Comparison of ENCODE assay signal across 1 cellular context in the genomic region with DNA sequence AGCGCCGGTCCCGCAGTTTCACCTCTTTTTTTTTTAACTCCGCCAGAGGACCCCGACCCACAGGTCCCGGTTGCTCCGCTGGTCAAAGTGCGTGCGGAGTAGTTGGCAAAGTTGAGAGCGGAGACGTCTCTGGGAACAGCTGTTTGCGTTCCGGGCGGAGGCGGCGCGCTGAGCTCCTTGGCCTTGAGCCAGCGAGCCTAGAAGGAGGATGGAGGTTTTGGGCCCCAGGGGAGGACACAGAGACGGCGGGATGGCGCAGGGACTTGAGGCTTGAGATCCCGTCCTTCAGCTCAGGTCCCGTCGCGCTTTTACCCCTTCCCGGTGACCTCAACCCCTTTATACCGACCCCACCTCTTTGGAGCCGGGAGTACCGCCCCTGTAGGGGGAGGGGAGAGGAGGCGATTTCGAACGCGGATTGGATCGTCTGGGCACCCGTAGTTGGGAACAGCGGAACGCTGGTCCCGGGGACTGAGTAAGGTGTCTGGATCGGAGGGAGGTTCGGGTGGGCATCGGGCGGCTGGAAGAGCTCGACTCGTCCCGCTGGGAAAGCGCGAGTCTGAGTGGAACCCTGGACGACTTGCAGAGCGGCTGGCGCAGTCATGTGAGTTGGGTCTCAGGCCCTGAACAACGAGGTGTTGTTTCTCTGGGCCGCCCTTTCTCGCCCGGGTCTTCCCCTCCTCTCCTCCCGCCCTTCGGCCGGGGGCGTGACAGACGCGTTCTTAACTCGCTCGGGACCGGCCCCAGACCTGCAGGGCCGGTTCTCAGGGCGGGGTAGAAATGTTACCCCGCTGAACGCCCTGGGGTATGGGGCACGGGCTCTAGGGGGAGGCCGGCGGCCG.
TF ChIP-seq lines count a peak whose summit lies in the region.

A gene with protein sequence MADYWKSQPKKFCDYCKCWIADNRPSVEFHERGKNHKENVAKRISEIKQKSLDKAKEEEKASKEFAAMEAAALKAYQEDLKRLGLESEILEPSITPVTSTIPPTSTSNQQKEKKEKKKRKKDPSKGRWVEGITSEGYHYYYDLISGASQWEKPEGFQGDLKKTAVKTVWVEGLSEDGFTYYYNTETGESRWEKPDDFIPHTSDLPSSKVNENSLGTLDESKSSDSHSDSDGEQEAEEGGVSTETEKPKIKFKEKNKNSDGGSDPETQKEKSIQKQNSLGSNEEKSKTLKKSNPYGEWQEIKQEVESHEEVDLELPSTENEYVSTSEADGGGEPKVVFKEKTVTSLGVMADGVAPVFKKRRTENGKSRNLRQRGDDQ (plus strand): TSS at position 435 of the 839 bp plus-strand sequence. CDS start 165 bp downstream, at position 600.

TF ChIP-seq in HepG2, 621 proteins besides CTCF, POLR2A, EP300 and RAD21 (continued from another document and continues in another):
- TF ChIP-seq NFE2L2 (IDR thresholded peaks at IDR 0.05; ENCODE audit: low read length) (no peak), ZNF354B (CRISPR knock-in tag; IDR thresholded peaks at IDR 0.05) (peak; percentile 66; the same call in 1 of the 2 replicates), ZNF136 (CRISPR knock-in tag; IDR thresholded peaks at IDR 0.05; ENCODE audit: low read depth) (no peak), RXRA (CRISPR knock-in tag; IDR thresholded peaks at IDR 0.05) (peak; percentile 78), ETV6 (CRISPR knock-in tag; conservative IDR thresholded peaks at IDR 0.05) (no peak; the same call in 1 of the 2 replicates), ZNF20 (CRISPR knock-in tag; IDR thresholded peaks at IDR 0.05) (0 out of 2 replicates have a peak, but pooled peaks have one; percentile 1), NCOA2 (CRISPR knock-in tag; IDR thresholded peaks at IDR 0.05) (peak; percentile 61), STAT5B (CRISPR knock-in tag; IDR thresholded peaks at IDR 0.05) (no peak), RBM39 (IDR thresholded peaks at IDR 0.05; ENCODE audit: low read depth, low read length, poor library complexity, severe bottlenecking) (no peak), MEF2D (CRISPR knock-in tag; IDR thresholded peaks at IDR 0.05) (peak; percentile 39; the same call in 1 of the 2 replicates), ZNF83 (CRISPR knock-in tag; IDR thresholded peaks at IDR 0.05; ENCODE audit: borderline replicate concordance) (no peak), GPN1 (CRISPR knock-in tag; IDR thresholded peaks at IDR 0.05; ENCODE audit: borderline replicate concordance) (no peak), ZNF335 (CRISPR knock-in tag; IDR thresholded peaks at IDR 0.05) (peak; percentile 74; the same call in 1 of the 2 replicates), CCDC6 (CRISPR knock-in tag; IDR thresholded peaks at IDR 0.05) (no peak), NBN (conservative IDR thresholded peaks at IDR 0.05) (no peak), ZNF326 (CRISPR knock-in tag; IDR thresholded peaks at IDR 0.05; ENCODE audit: borderline replicate concordance) (no peak), ISX (CRISPR knock-in tag; conservative IDR thresholded peaks at IDR 0.05) (peak; percentile 78; the same call in 1 of the 2 replicates), ZFX (CRISPR knock-in tag; IDR thresholded peaks at IDR 0.05; ENCODE audit: low read depth) (peak; percentile 86), MTA3 (CRISPR knock-in tag; IDR thresholded peaks at IDR 0.05) (no peak), ZNF274 (CRISPR knock-in tag; IDR thresholded peaks at IDR 0.05) (no peak; the same call in 1 of the 2 replicates)
- TF ChIP-seq, protein P1, sequence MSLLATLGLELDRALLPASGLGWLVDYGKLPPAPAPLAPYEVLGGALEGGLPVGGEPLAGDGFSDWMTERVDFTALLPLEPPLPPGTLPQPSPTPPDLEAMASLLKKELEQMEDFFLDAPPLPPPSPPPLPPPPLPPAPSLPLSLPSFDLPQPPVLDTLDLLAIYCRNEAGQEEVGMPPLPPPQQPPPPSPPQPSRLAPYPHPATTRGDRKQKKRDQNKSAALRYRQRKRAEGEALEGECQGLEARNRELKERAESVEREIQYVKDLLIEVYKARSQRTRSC (CRISPR knock-in tag; IDR thresholded peaks at IDR 0.05; ENCODE audit: low read depth): peak; percentile 39; the same call in 1 of the 2 replicates
- TF ChIP-seq, protein P2, sequence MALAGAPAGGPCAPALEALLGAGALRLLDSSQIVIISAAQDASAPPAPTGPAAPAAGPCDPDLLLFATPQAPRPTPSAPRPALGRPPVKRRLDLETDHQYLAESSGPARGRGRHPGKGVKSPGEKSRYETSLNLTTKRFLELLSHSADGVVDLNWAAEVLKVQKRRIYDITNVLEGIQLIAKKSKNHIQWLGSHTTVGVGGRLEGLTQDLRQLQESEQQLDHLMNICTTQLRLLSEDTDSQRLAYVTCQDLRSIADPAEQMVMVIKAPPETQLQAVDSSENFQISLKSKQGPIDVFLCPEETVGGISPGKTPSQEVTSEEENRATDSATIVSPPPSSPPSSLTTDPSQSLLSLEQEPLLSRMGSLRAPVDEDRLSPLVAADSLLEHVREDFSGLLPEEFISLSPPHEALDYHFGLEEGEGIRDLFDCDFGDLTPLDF (CRISPR knock-in tag; IDR thresholded peaks at IDR 0.05): no peak
- TF ChIP-seq, protein P3, sequence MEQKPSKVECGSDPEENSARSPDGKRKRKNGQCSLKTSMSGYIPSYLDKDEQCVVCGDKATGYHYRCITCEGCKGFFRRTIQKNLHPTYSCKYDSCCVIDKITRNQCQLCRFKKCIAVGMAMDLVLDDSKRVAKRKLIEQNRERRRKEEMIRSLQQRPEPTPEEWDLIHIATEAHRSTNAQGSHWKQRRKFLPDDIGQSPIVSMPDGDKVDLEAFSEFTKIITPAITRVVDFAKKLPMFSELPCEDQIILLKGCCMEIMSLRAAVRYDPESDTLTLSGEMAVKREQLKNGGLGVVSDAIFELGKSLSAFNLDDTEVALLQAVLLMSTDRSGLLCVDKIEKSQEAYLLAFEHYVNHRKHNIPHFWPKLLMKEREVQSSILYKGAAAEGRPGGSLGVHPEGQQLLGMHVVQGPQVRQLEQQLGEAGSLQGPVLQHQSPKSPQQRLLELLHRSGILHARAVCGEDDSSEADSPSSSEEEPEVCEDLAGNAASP (CRISPR knock-in tag; IDR thresholded peaks at IDR 0.05; ENCODE audit: borderline replicate concordance): no peak; the same call in none of the 2 replicates
- TF ChIP-seq, protein P4, sequence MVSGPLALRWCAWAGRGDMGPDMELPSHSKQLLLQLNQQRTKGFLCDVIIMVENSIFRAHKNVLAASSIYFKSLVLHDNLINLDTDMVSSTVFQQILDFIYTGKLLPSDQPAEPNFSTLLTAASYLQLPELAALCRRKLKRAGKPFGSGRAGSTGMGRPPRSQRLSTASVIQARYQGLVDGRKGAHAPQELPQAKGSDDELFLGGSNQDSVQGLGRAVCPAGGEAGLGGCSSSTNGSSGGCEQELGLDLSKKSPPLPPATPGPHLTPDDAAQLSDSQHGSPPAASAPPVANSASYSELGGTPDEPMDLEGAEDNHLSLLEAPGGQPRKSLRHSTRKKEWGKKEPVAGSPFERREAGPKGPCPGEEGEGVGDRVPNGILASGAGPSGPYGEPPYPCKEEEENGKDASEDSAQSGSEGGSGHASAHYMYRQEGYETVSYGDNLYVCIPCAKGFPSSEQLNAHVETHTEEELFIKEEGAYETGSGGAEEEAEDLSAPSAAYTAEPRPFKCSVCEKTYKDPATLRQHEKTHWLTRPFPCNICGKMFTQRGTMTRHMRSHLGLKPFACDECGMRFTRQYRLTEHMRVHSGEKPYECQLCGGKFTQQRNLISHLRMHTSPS (CRISPR knock-in tag; IDR thresholded peaks at IDR 0.05; ENCODE audit: low read depth): peak; percentile 66
- TF ChIP-seq, protein P5, sequence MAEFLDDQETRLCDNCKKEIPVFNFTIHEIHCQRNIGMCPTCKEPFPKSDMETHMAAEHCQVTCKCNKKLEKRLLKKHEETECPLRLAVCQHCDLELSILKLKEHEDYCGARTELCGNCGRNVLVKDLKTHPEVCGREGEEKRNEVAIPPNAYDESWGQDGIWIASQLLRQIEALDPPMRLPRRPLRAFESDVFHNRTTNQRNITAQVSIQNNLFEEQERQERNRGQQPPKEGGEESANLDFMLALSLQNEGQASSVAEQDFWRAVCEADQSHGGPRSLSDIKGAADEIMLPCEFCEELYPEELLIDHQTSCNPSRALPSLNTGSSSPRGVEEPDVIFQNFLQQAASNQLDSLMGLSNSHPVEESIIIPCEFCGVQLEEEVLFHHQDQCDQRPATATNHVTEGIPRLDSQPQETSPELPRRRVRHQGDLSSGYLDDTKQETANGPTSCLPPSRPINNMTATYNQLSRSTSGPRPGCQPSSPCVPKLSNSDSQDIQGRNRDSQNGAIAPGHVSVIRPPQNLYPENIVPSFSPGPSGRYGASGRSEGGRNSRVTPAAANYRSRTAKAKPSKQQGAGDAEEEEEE (CRISPR knock-in tag; IDR thresholded peaks at IDR 0.05; ENCODE audit: borderline replicate concordance): no peak
- TF ChIP-seq, protein P6, sequence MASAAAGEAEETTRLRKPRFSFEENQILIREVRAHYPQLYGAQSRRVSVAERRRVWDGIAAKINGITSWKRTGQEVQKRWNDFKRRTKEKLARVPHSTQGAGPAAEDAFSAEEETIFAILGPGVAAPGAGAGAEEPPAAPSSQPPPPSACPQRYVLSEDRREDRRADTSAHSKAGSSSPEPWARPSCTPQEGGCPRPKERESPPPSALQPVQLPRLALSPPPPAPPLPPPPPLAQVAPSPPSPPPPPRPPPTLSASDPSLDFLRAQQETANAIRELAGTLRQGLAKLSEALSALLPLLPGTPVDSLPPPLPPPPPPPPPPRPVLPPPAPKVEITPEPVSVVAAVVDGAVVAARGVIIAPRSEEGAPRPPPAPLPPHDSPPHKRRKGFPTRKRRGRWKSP (CRISPR knock-in tag; IDR thresholded peaks at IDR 0.05): peak; percentile 36; the same call in 1 of the 2 replicates
- TF ChIP-seq, protein P7, sequence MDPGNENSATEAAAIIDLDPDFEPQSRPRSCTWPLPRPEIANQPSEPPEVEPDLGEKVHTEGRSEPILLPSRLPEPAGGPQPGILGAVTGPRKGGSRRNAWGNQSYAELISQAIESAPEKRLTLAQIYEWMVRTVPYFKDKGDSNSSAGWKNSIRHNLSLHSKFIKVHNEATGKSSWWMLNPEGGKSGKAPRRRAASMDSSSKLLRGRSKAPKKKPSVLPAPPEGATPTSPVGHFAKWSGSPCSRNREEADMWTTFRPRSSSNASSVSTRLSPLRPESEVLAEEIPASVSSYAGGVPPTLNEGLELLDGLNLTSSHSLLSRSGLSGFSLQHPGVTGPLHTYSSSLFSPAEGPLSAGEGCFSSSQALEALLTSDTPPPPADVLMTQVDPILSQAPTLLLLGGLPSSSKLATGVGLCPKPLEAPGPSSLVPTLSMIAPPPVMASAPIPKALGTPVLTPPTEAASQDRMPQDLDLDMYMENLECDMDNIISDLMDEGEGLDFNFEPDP (CRISPR knock-in tag; conservative IDR thresholded peaks at IDR 0.05): 0 out of 2 replicates have a peak, but pooled peaks have one; percentile 13
- TF ChIP-seq, protein P8, sequence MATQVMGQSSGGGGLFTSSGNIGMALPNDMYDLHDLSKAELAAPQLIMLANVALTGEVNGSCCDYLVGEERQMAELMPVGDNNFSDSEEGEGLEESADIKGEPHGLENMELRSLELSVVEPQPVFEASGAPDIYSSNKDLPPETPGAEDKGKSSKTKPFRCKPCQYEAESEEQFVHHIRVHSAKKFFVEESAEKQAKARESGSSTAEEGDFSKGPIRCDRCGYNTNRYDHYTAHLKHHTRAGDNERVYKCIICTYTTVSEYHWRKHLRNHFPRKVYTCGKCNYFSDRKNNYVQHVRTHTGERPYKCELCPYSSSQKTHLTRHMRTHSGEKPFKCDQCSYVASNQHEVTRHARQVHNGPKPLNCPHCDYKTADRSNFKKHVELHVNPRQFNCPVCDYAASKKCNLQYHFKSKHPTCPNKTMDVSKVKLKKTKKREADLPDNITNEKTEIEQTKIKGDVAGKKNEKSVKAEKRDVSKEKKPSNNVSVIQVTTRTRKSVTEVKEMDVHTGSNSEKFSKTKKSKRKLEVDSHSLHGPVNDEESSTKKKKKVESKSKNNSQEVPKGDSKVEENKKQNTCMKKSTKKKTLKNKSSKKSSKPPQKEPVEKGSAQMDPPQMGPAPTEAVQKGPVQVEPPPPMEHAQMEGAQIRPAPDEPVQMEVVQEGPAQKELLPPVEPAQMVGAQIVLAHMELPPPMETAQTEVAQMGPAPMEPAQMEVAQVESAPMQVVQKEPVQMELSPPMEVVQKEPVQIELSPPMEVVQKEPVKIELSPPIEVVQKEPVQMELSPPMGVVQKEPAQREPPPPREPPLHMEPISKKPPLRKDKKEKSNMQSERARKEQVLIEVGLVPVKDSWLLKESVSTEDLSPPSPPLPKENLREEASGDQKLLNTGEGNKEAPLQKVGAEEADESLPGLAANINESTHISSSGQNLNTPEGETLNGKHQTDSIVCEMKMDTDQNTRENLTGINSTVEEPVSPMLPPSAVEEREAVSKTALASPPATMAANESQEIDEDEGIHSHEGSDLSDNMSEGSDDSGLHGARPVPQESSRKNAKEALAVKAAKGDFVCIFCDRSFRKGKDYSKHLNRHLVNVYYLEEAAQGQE (IDR thresholded peaks at IDR 0.05; ENCODE audit: borderline replicate concordance in 1 of 2, low read depth in 1 of 2, low read length in 2 of 2): peak in 1 of 2 experiments; percentile 68; a peak in 2 of 4 replicates
- TF ChIP-seq, protein P9, sequence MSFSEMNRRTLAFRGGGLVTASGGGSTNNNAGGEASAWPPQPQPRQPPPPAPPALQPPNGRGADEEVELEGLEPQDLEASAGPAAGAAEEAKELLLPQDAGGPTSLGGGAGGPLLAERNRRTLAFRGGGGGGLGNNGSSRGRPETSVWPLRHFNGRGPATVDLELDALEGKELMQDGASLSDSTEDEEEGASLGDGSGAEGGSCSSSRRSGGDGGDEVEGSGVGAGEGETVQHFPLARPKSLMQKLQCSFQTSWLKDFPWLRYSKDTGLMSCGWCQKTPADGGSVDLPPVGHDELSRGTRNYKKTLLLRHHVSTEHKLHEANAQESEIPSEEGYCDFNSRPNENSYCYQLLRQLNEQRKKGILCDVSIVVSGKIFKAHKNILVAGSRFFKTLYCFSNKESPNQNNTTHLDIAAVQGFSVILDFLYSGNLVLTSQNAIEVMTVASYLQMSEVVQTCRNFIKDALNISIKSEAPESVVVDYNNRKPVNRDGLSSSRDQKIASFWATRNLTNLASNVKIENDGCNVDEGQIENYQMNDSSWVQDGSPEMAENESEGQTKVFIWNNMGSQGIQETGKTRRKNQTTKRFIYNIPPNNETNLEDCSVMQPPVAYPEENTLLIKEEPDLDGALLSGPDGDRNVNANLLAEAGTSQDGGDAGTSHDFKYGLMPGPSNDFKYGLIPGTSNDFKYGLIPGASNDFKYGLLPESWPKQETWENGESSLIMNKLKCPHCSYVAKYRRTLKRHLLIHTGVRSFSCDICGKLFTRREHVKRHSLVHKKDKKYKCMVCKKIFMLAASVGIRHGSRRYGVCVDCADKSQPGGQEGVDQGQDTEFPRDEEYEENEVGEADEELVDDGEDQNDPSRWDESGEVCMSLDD (CRISPR knock-in tag; IDR thresholded peaks at IDR 0.05; ENCODE audit: borderline replicate concordance): no peak
- TF ChIP-seq, protein P10, sequence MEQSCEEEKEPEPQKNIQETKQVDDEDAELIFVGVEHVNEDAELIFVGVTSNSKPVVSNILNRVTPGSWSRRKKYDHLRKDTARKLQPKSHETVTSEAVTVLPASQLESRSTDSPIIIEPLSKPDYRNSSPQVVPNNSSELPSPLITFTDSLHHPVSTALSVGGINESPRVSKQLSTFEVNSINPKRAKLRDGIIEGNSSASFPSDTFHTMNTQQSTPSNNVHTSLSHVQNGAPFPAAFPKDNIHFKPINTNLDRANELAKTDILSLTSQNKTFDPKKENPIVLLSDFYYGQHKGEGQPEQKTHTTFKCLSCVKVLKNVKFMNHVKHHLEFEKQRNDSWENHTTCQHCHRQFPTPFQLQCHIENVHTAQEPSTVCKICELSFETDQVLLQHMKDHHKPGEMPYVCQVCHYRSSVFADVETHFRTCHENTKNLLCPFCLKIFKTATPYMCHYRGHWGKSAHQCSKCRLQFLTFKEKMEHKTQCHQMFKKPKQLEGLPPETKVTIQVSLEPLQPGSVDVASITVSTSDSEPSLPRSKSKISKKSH (CRISPR knock-in tag; IDR thresholded peaks at IDR 0.05; ENCODE audit: borderline replicate concordance): peak; percentile 72; the same call in 1 of the 2 replicates
